19 cellular contexts compared by ENCODE assay signal in genomic region chr10:117616179-117616578, GRCh38.
DNase-seq lines count a peak whose midpoint lies in the region; ATAC-seq and TF ChIP-seq lines count a peak whose summit lies in the region.
"Had no signal": no experiment of that assay in that cellular context is flagged by ENCODE, and none has a peak within 500 bp of the region (broad histone marks: within the 10 kb centered on the region; RNA-seq: fewer than 3 reads in every experiment).

No MANE protein-coding gene starts in this region.

- peak overlapping the region; percentile 68 for H3K27ac Mint-ChIP-seq in Caco-2 (ENCODE audit: unreplicated experiment)
- no peak overlapping the region for H3K27ac Mint-ChIP-seq in naive thymus-derived CD4-positive, alpha-beta T cell
- H3K27ac Mint-ChIP-seq: activated CD4-positive, alpha-beta T cell treated with anti-CD3 and anti-CD28 coated beads, Interleukin-2, amount 10 ng/mL, durations not matched to agents 24 days and 14 days; activated naive CD8-positive, alpha-beta T cell treated with anti-CD3 and anti-CD28 coated beads, Interleukin-2, amount 50 U/mL, for 24 hours; CD8-positive, alpha-beta T cell; stimulated activated naive CD8-positive, alpha-beta T cell treated with anti-CD3 and anti-CD28 coated beads, Interleukin-15, Interleukin-2, amounts not matched to agents 100 ng/mL and 50 ng/mL, for 24 hours had no signal

- TF ChIP-seq CTCF in Caco-2 (IDR thresholded peaks at IDR 0.05; ENCODE audit: insufficient read depth in 1 of 2, low read depth in 1 of 2, low read length in 1 of 2, severe bottlenecking in 1 of 2, unreplicated experiment in 1 of 2) (no peak), heart right ventricle (IDR thresholded peaks at IDR 0.05) (no peak)

- no peak overlapping the region for H3K4me3 ChIP-seq in Caco-2 (ENCODE audit: low read depth, low read length)
- no peak overlapping the region for H3K4me3 ChIP-seq in heart right ventricle
- no peak overlapping the region for H3K4me3 ChIP-seq in naive thymus-derived CD4-positive, alpha-beta T cell (ENCODE audit: low read length)

- no peaks in the 10 kb centered on the region; the same call in 1 of the 2 replicates for H3K36me3 ChIP-seq in Caco-2 (ENCODE audit: control insufficient read depth, insufficient read depth, low read length)
- no peaks in the 10 kb centered on the region for H3K36me3 ChIP-seq in heart right ventricle
- no peaks in the 10 kb centered on the region for H3K36me3 ChIP-seq in naive thymus-derived CD4-positive, alpha-beta T cell (ENCODE audit: control insufficient read depth in 2 of 3, insufficient read depth in 3 of 3, low read length in 3 of 3)

- no TSS peak for BruUV-seq in Caco-2 (replicated peaks; lab: Mats Ljungman, UMichigan)

- no peak overlapping the region for H3K27ac ChIP-seq in heart right ventricle
- no peak overlapping the region for H3K27ac ChIP-seq in naive thymus-derived CD4-positive, alpha-beta T cell (ENCODE audit: low read depth, low read length)

- WGBS in heart right ventricle, 2 donors: 64 to 70% methylated on average over 9 of the region's 9 CpGs

- H3K9me3 ChIP-seq in Caco-2: no peaks in the 10 kb centered on the region
- H3K9me3 ChIP-seq in heart right ventricle: no peaks in the 10 kb centered on the region
- H3K9me3 ChIP-seq in naive thymus-derived CD4-positive, alpha-beta T cell (ENCODE audit: control insufficient read depth in 2 of 3, low read length in 3 of 3): no peaks in the 10 kb centered on the region

- peaks cover 35% of the 10 kb centered on the region for H3K4me1 Mint-ChIP-seq in Caco-2 (ENCODE audit: low read depth, unreplicated experiment)
- H3K4me1 Mint-ChIP-seq in naive thymus-derived CD4-positive, alpha-beta T cell: no peaks in the 10 kb centered on the region
- H3K4me1 Mint-ChIP-seq: activated naive CD8-positive, alpha-beta T cell treated with anti-CD3 and anti-CD28 coated beads, Interleukin-2, amount 50 U/mL, for 24 hours had no signal

- intact Hi-C loops in Caco-2 (cut with micrococcal nuclease; ENCODE audit: unreplicated experiment) (loop anchor here (2.0 kb wide), 1 partner anchor 75 kb away; no protein-coding TSS in a partner anchor), heart right ventricle (cut with DNase I) (no loop called here)
- intact Hi-C loops in naive thymus-derived CD4-positive, alpha-beta T cell (cut with micrococcal nuclease): no loop called here

- H3K4me3 Mint-ChIP-seq in Caco-2 (ENCODE audit: unreplicated experiment): peak overlapping the region; percentile 29
- H3K4me3 Mint-ChIP-seq in naive thymus-derived CD4-positive, alpha-beta T cell: no peak overlapping the region
- H3K4me3 Mint-ChIP-seq: activated CD4-positive, alpha-beta T cell treated with anti-CD3 and anti-CD28 coated beads, Interleukin-2, amount 10 ng/mL, durations not matched to agents 24 days and 14 days; activated naive CD8-positive, alpha-beta T cell treated with anti-CD3 and anti-CD28 coated beads, Interleukin-2, amount 50 U/mL, for 24 hours; CD8-positive, alpha-beta T cell; stimulated activated naive CD8-positive, alpha-beta T cell treated with anti-CD3 and anti-CD28 coated beads, Interleukin-15, Interleukin-2, amounts not matched to agents 100 ng/mL and 50 ng/mL, for 24 hours had no signal

- H3K36me3 Mint-ChIP-seq in Caco-2 (ENCODE audit: insufficient read depth, unreplicated experiment): no peaks in the 10 kb centered on the region
- no peaks in the 10 kb centered on the region for H3K36me3 Mint-ChIP-seq in naive thymus-derived CD4-positive, alpha-beta T cell
- H3K36me3 Mint-ChIP-seq: CD8-positive, alpha-beta T cell had no signal

- H3K27me3 ChIP-seq in Caco-2 (replicated peaks; ENCODE audit: control insufficient read depth, insufficient read depth, low read length) (no peaks in the 10 kb centered on the region), heart right ventricle (peaks cover 0 to 22% (median 12%) of the 10 kb centered on the region in 7 donors)
- H3K27me3 ChIP-seq in naive thymus-derived CD4-positive, alpha-beta T cell (ENCODE audit: control insufficient read depth in 2 of 2, insufficient read depth in 2 of 2, low read length in 2 of 2): no peaks in the 10 kb centered on the region

- H3K27me3 Mint-ChIP-seq in Caco-2 (ENCODE audit: insufficient read depth, unreplicated experiment): no peaks in the 10 kb centered on the region
- H3K27me3 Mint-ChIP-seq in naive thymus-derived CD4-positive, alpha-beta T cell: peaks cover 2 to 37% (median 31%) of the 10 kb centered on the region in 5 donors

- H3K4me1 ChIP-seq in Caco-2 (peaks cover 25% of the 10 kb centered on the region), heart right ventricle (no peaks in the 10 kb centered on the region)
- no peaks in the 10 kb centered on the region for H3K4me1 ChIP-seq in naive thymus-derived CD4-positive, alpha-beta T cell (ENCODE audit: control insufficient read depth in 2 of 2, insufficient read depth in 2 of 2, low read length in 2 of 2)

- no peak for DNase-seq in Caco-2
- DNase-seq in heart right ventricle: no peak
- no peak for DNase-seq in NK-92 treated with Interleukin-12 subunit alpha and Interleukin-12 subunit beta, amount 100 ng/mL, for 24 hours (lab: John Stamatoyannopoulos, UW)
- no peak for DNase-seq in H4 (ENCODE audit: low spot score)
- no peak for DNase-seq in naive thymus-derived CD4-positive, alpha-beta T cell
- DNase-seq: activated CD4-positive, alpha-beta T cell treated with anti-CD3 and anti-CD28 coated beads, Interleukin-2, amount 10 ng/mL, durations not matched to agents 24 days and 14 days; activated naive CD8-positive, alpha-beta T cell treated with anti-CD3 and anti-CD28 coated beads, Interleukin-2, amount 50 U/mL, for 24 hours; activated T-cell treated with anti-CD3 and anti-CD28 coated beads, Interleukin-2, amount 50 U/mL, for 48 hours; CD8-positive, alpha-beta T cell; islet precursor cell; mesenchymal stem cell; NCI-H1436 treated with DMSO at 0.1 percent for 48 hours; NCI-H510A; stimulated activated CD4-positive, alpha-beta T cell treated with anti-CD3 and anti-CD28 coated beads, Interleukin-15, amount 100 ng/mL, for 24 hours; T1000 had no signal

- H3K9me3 Mint-ChIP-seq in Caco-2 (ENCODE audit: unreplicated experiment): no peaks in the 10 kb centered on the region
- peaks cover 0 to 2% (median 0%) of the 10 kb centered on the region in 11 donors for H3K9me3 Mint-ChIP-seq in naive thymus-derived CD4-positive, alpha-beta T cell
- H3K9me3 Mint-ChIP-seq: activated CD4-positive, alpha-beta T cell treated with anti-CD3 and anti-CD28 coated beads, Interleukin-2, amount 10 ng/mL, durations not matched to agents 24 days and 14 days; activated naive CD8-positive, alpha-beta T cell treated with anti-CD3 and anti-CD28 coated beads, Interleukin-2, amount 50 U/mL, for 24 hours; CD8-positive, alpha-beta T cell; stimulated activated naive CD8-positive, alpha-beta T cell treated with anti-CD3 and anti-CD28 coated beads, Interleukin-15, Interleukin-2, amounts not matched to agents 100 ng/mL and 50 ng/mL, for 24 hours had no signal

- CTCF ChIA-PET in Caco-2 (lab: Charles Lee): no interaction called here
- CTCF ChIA-PET in naive thymus-derived CD4-positive, alpha-beta T cell (lab: Charles Lee): no interaction called here

- ATAC-seq in GM18858 (IDR thresholded peaks at IDR 0.05; ENCODE audit: unreplicated experiment) (peak; percentile 81), GM21576 (IDR thresholded peaks at IDR 0.05; ENCODE audit: unreplicated experiment) (peak; percentile 73), HG03175 (IDR thresholded peaks at IDR 0.05; ENCODE audit: unreplicated experiment) (peak; percentile 76), heart right ventricle (no peak)
- ATAC-seq in naive thymus-derived CD4-positive, alpha-beta T cell: no peak
- ATAC-seq: activated naive CD8-positive, alpha-beta T cell treated with anti-CD3 and anti-CD28 coated beads, Interleukin-2, amount 50 U/mL, for 24 hours; CD8-positive, alpha-beta T cell had no signal

- POLR2A ChIA-PET in Caco-2 (lab: Charles Lee): no interaction called here
- POLR2A ChIA-PET in naive thymus-derived CD4-positive, alpha-beta T cell (lab: Charles Lee): no interaction called here

Comparison
In these comparisons a context has a peak if more than half of its experiments do, and no peak if none do; other contexts are left out.
1. ATAC-seq: peak in GM18858 (single experiment), GM21576 (single experiment) and HG03175 (single experiment); none in heart right ventricle (0 of 8) and naive thymus-derived CD4-positive, alpha-beta T cell (single experiment).